ENCODE assay signal across 15 cellular contexts in the genomic region with DNA sequence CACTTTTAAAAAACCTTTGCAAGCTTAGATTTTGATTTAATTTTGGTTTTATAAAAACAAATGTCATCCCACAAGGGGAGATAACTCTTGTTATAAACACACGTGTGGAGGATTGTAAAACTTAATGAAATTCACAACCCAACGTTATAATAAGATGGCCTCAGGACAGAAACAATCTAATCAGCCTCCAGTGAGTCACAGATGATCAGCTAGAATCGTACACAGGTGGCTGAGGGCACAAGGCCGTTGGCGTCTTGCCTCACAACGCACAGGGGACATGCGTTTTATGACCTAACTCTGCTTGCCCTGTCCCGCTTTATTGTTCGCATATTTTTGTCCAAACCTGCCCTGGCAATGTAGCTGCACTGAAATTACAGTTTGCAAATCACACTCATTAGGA.
"Had no signal": no experiment of that assay in that cellular context is flagged by ENCODE, and none has a peak within 500 bp of the region (broad histone marks: within the 10 kb centered on the region; RNA-seq: fewer than 3 reads in every experiment).

No MANE protein-coding gene starts in this region.

- H3K27me3 ChIP-seq: adrenal gland, testis, upper lobe of right lung had no signal

- H3K9me3 Mint-ChIP-seq: activated CD4-positive, alpha-beta T cell treated with anti-CD3 and anti-CD28 coated beads, Interleukin-2, amount 10 ng/mL, durations not matched to agents 24 days and 14 days; activated naive CD4-positive, alpha-beta T cell treated with anti-CD3 and anti-CD28 coated beads, Interleukin-2, amount 10 ng/mL, durations not matched to agents 7 days and 5 days; nephron progenitor cell; stimulated activated naive CD8-positive, alpha-beta T cell treated with anti-CD3 and anti-CD28 coated beads, Interleukin-15, Interleukin-2, amounts not matched to agents 100 ng/mL and 50 ng/mL, for 24 hours had no signal

- H3K36me3 Mint-ChIP-seq: activated naive CD4-positive, alpha-beta T cell treated with anti-CD3 and anti-CD28 coated beads, Interleukin-2, amount 10 ng/mL, durations not matched to agents 7 days and 5 days; immature natural killer cell; T-cell had no signal

- DNase-seq: activated CD4-positive, alpha-beta T cell treated with anti-CD3 and anti-CD28 coated beads, Interleukin-2, amount 10 ng/mL, durations not matched to agents 24 days and 14 days; activated naive CD4-positive, alpha-beta T cell treated with anti-CD3 and anti-CD28 coated beads, Interleukin-2, amount 10 ng/mL, durations not matched to agents 7 days and 5 days; effector memory CD8-positive, alpha-beta T cell; glutamatergic neuron; immature natural killer cell; left colon; nephron progenitor cell; stimulated activated CD4-positive, alpha-beta T cell treated with anti-CD3 and anti-CD28 coated beads, Interleukin-4, amount 100 ng/mL, for 1 hour; stimulated activated CD8-positive, alpha-beta memory T cell treated with anti-CD3 and anti-CD28 coated beads, Interleukin-4, amount 100 ng/mL, for 48 hours; T-cell; testis; upper lobe of right lung had no signal

- ATAC-seq: effector memory CD8-positive, alpha-beta T cell; left colon; T-cell; upper lobe of right lung had no signal

- H3K36me3 ChIP-seq: adrenal gland, upper lobe of right lung had no signal

- H3K4me3 ChIP-seq: adrenal gland, testis, upper lobe of right lung had no signal

- H3K27ac ChIP-seq: adrenal gland, testis, upper lobe of right lung had no signal

- H3K4me3 Mint-ChIP-seq: activated CD4-positive, alpha-beta T cell treated with anti-CD3 and anti-CD28 coated beads, Interleukin-2, amount 10 ng/mL, durations not matched to agents 24 days and 14 days; activated naive CD4-positive, alpha-beta T cell treated with anti-CD3 and anti-CD28 coated beads, Interleukin-2, amount 10 ng/mL, durations not matched to agents 7 days and 5 days; central memory CD8-positive, alpha-beta T cell; effector memory CD8-positive, alpha-beta T cell; immature natural killer cell; nephron progenitor cell; stimulated activated naive CD8-positive, alpha-beta T cell treated with anti-CD3 and anti-CD28 coated beads, Interleukin-15, Interleukin-2, amounts not matched to agents 100 ng/mL and 50 ng/mL, for 24 hours; T-cell had no signal

- H3K27ac Mint-ChIP-seq: activated CD4-positive, alpha-beta T cell treated with anti-CD3 and anti-CD28 coated beads, Interleukin-2, amount 10 ng/mL, durations not matched to agents 24 days and 14 days; activated naive CD4-positive, alpha-beta T cell treated with anti-CD3 and anti-CD28 coated beads, Interleukin-2, amount 10 ng/mL, durations not matched to agents 7 days and 5 days; effector memory CD8-positive, alpha-beta T cell; immature natural killer cell; nephron progenitor cell; stimulated activated naive CD8-positive, alpha-beta T cell treated with anti-CD3 and anti-CD28 coated beads, Interleukin-15, Interleukin-2, amounts not matched to agents 100 ng/mL and 50 ng/mL, for 24 hours; T-cell had no signal

- H3K9me3 ChIP-seq: adrenal gland, testis, upper lobe of right lung had no signal

- H3K4me1 ChIP-seq: adrenal gland had no signal

- H3K4me1 Mint-ChIP-seq: activated CD4-positive, alpha-beta T cell treated with anti-CD3 and anti-CD28 coated beads, Interleukin-2, amount 10 ng/mL, durations not matched to agents 24 days and 14 days; activated naive CD4-positive, alpha-beta T cell treated with anti-CD3 and anti-CD28 coated beads, Interleukin-2, amount 10 ng/mL, durations not matched to agents 7 days and 5 days; central memory CD8-positive, alpha-beta T cell; immature natural killer cell; T-cell had no signal

- H3K27me3 Mint-ChIP-seq: activated CD4-positive, alpha-beta T cell treated with anti-CD3 and anti-CD28 coated beads, Interleukin-2, amount 10 ng/mL, durations not matched to agents 24 days and 14 days; activated naive CD4-positive, alpha-beta T cell treated with anti-CD3 and anti-CD28 coated beads, Interleukin-2, amount 10 ng/mL, durations not matched to agents 7 days and 5 days; central memory CD8-positive, alpha-beta T cell; effector memory CD8-positive, alpha-beta T cell; stimulated activated naive CD8-positive, alpha-beta T cell treated with anti-CD3 and anti-CD28 coated beads, Interleukin-15, Interleukin-2, amounts not matched to agents 100 ng/mL and 50 ng/mL, for 24 hours; T-cell had no signal
